8 cellular contexts compared by ENCODE assay signal in the genomic region with DNA sequence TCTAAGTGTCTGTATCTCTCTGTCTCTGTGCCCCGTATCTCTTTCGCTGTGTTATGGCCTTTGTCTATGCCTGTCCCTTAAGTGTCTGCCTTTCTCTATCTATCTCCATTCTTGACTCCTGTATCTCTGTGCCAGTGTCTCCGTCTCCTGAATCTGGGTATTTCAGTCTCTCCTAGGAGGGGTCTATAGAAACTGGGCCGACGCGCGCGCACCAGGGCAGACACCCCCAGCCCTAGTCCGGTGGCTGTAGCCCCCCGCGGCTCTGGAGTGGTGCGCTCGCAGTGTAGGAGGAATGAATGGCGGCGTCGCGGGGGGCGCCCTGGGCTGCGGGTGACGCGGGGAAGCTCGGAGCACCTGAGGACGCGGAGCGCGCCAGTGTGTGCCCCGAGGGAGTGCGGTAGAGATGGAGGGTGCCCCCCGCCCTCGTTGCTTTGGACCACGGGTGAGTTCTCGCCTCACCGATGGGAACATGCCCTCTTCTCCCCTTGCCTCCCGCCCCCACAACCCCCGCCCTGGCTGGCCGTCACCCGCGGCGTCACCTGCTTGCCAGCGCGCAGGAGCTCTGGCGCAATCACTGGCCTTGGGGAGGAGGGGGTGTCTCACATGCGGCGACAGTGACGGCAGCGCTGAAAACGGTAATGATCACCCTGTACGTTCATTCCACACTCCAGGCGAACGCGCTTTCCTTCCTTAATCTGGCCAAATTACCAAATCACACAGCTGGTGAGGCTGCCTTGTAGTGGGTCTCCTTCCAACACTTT. TPM values are rescaled to one million over a fixed set of nuclear protein-coding genes. Genes with fewer than 3 reads are reported as not detected.
DNase-seq lines count a peak whose midpoint lies in the region; ATAC-seq and TF ChIP-seq lines count a peak whose summit lies in the region.

No MANE protein-coding gene starts in this region.

- TF ChIP-seq CTCF in DND-41 (IDR thresholded peaks at IDR 0.05; ENCODE audit: borderline replicate concordance, extremely low read depth, low read length, poor library complexity, severe bottlenecking) = no peak
- no peak for TF ChIP-seq CTCF in stomach (IDR thresholded peaks at IDR 0.05)

- H3K9me3 ChIP-seq in DND-41 (ENCODE audit: insufficient read depth, low read length, severe bottlenecking) (no peaks in the 10 kb centered on the region), iPS-15b (ENCODE audit: control insufficient read depth, insufficient read depth, low read length) (no peaks in the 10 kb centered on the region), stomach (no peaks in the 10 kb centered on the region)

- H3K9ac ChIP-seq in DND-41 (ENCODE audit: low read depth, low read length) = peak overlapping the region; percentile 39
- no peak overlapping the region for H3K9ac ChIP-seq in iPS-15b (ENCODE audit: low read depth, low read length)

- peaks cover 18% of the 10 kb centered on the region for H3K4me1 ChIP-seq in DND-41 (ENCODE audit: insufficient read depth, low read length)
- H3K4me1 ChIP-seq in iPS-15b (ENCODE audit: control insufficient read depth, insufficient read depth, low read length) = no peaks in the 10 kb centered on the region
- peaks cover 30 to 34% (median 32%) of the 10 kb centered on the region in 4 donors for H3K4me1 ChIP-seq in stomach

- peaks cover 34% of the 10 kb centered on the region for H3K27me3 Mint-ChIP-seq in activated CD8-positive, alpha-beta T cell treated with anti-CD3 and anti-CD28 coated beads, Interleukin-2, amount 10 ng/mL, durations not matched to agents 7 days and 5 days (ENCODE audit: low read depth)

- DNase-seq in DND-41 = no peak
- peak; percentile 91 for DNase-seq in NCI-H146 (lab: John Stamatoyannopoulos, UW)
- DNase-seq in activated CD8-positive, alpha-beta T cell treated with anti-CD3 and anti-CD28 coated beads, Interleukin-2, amount 10 ng/mL, durations not matched to agents 7 days and 5 days = no peak
- DNase-seq in stomach = no peak
- no peak for DNase-seq in left colon
- no peak for DNase-seq in foreskin melanocyte

- ATAC-seq in DND-41 (ENCODE audit: insufficient read depth, low read depth) (no peak), HG03521 (IDR thresholded peaks at IDR 0.05; ENCODE audit: unreplicated experiment) (no peak), left colon (no peak)
- ATAC-seq in activated CD8-positive, alpha-beta T cell treated with anti-CD3 and anti-CD28 coated beads, Interleukin-2, amount 10 ng/mL, durations not matched to agents 7 days and 5 days = no peak

- peaks cover 12% of the 10 kb centered on the region for H3K36me3 Mint-ChIP-seq in activated CD8-positive, alpha-beta T cell treated with anti-CD3 and anti-CD28 coated beads, Interleukin-2, amount 10 ng/mL, durations not matched to agents 7 days and 5 days (ENCODE audit: low read depth)

- no peaks in the 10 kb centered on the region for H4K20me1 ChIP-seq in DND-41 (ENCODE audit: insufficient read depth, low read length)

- POLR2A ChIA-PET in activated CD8-positive, alpha-beta T cell treated with anti-CD3 and anti-CD28 coated beads, Interleukin-2, amount 10 ng/mL, durations not matched to agents 7 days and 5 days (lab: Charles Lee) = no interaction called here

- peak overlapping the region; percentile 80 for H3K4me3 Mint-ChIP-seq in activated CD8-positive, alpha-beta T cell treated with anti-CD3 and anti-CD28 coated beads, Interleukin-2, amount 10 ng/mL, durations not matched to agents 7 days and 5 days

- H3K9me3 Mint-ChIP-seq in activated CD8-positive, alpha-beta T cell treated with anti-CD3 and anti-CD28 coated beads, Interleukin-2, amount 10 ng/mL, durations not matched to agents 7 days and 5 days (ENCODE audit: insufficient read depth) = no peaks in the 10 kb centered on the region

- intact Hi-C loops in stomach (cut with DNase I; ENCODE audit: low total_unique reads) = no loop called here
- intact Hi-C loops in left colon (cut with DNase I, micrococcal nuclease) = no loop called here

- H3K4me2 ChIP-seq in DND-41 (ENCODE audit: insufficient read depth, low read length) = peak overlapping the region; percentile 78

- CTCF ChIA-PET in activated CD8-positive, alpha-beta T cell treated with anti-CD3 and anti-CD28 coated beads, Interleukin-2, amount 10 ng/mL, durations not matched to agents 7 days and 5 days (lab: Charles Lee) = interaction anchor here (1.0 to 1.8 kb wide), 4 partner anchors 9 to 35 kb away, joined by 3 to 6 read pairs (median 4); a partner anchor contains a TSS

- TF ChIP-seq POLR2A in stomach (IDR thresholded peaks at IDR 0.05) = no peak

- TF ChIP-seq EP300 in stomach (IDR thresholded peaks at IDR 0.05) = no peak

- H3K27me3 ChIP-seq in DND-41 (ENCODE audit: insufficient read depth, low read length, poor library complexity) = no peaks in the 10 kb centered on the region
- H3K27me3 ChIP-seq in iPS-15b (ENCODE audit: control insufficient read depth, insufficient read depth, low read length) = peaks cover 55% of the 10 kb centered on the region
- H3K27me3 ChIP-seq in stomach = peaks cover 9 to 96% (median 50%) of the 10 kb centered on the region in 3 donors

- no peaks in the 10 kb centered on the region for H3K79me2 ChIP-seq in DND-41 (ENCODE audit: insufficient read depth, low read length)

- WGBS in stomach, 5 donors = 3 to 5% (median 4%) methylated on average over 30 to 51 of the region's 51 CpGs

- H3K4me1 Mint-ChIP-seq in activated CD8-positive, alpha-beta T cell treated with anti-CD3 and anti-CD28 coated beads, Interleukin-2, amount 10 ng/mL, durations not matched to agents 7 days and 5 days (ENCODE audit: low read depth) = peaks cover 20% of the 10 kb centered on the region

- peak overlapping the region; percentile 48 for H3K27ac Mint-ChIP-seq in activated CD8-positive, alpha-beta T cell treated with anti-CD3 and anti-CD28 coated beads, Interleukin-2, amount 10 ng/mL, durations not matched to agents 7 days and 5 days

- H2AFZ ChIP-seq in DND-41 (ENCODE audit: low read depth, low read length) = peak overlapping the region; percentile 67

- H3K36me3 ChIP-seq in DND-41 (ENCODE audit: insufficient read depth, low read length) = no peaks in the 10 kb centered on the region
- H3K36me3 ChIP-seq in iPS-15b (ENCODE audit: control insufficient read depth, insufficient read depth, low read length) = peaks cover 8% of the 10 kb centered on the region
- H3K36me3 ChIP-seq in stomach = peaks cover 0 to 15% (median 9%) of the 10 kb centered on the region in 4 donors

- H3K4me3 ChIP-seq in DND-41 (ENCODE audit: low read depth in 1 of 2, low read length in 2 of 2) (peak overlapping the region in 1 of 2 experiments; percentile 57; a peak in 3 of 4 replicates), iPS-15b (ENCODE audit: low read depth, low read length) (peak overlapping the region; percentile 80), stomach (peak overlapping the region; percentile 45 to 64 (median 56))

- H3K27ac ChIP-seq in DND-41 (ENCODE audit: low read length) (no peak overlapping the region), stomach (peak overlapping the region in 1 of 5 donors; percentile 7)

RNA-seq across cellular contexts. Expression of a gene that starts 1.0 kb away (rescaled TPM):
- total RNA-seq in activated CD8-positive, alpha-beta T cell treated with anti-CD3 and anti-CD28 coated beads, Interleukin-2, amount 10 ng/mL, durations not matched to agents 7 days and 5 days = not detected
- total RNA-seq in stomach (not detected), left colon (under 1 TPM in 1 of 2 donors, not detected in 1; 0.39 TPM)
- 1 to 10 TPM in 1 of 3 donors, under 1 TPM in 2; 0.58 to 1.2 (median 0.68) TPM for polyA plus RNA-seq in stomach

RNA-seq across cellular contexts. Expression of a gene that starts 12.9 kb away (rescaled TPM):
- 1 to 10 TPM; 4.5 to 4.7 TPM for total RNA-seq in activated CD8-positive, alpha-beta T cell treated with anti-CD3 and anti-CD28 coated beads, Interleukin-2, amount 10 ng/mL, durations not matched to agents 7 days and 5 days
- total RNA-seq in stomach = 10 to 100 TPM in 1 of 5 donors, 1 to 10 TPM in 2, under 1 TPM in 1, not detected in 1; 0.73 to 18.5 (median 4.2) TPM
- 1 to 10 TPM; 4.4 to 6.5 (median 6.4) TPM for polyA plus RNA-seq in stomach
- total RNA-seq in left colon = 1 to 10 TPM; 3.5 to 5.3 TPM

RNA-seq across cellular contexts. Expression of a gene that starts 13.5 kb away (rescaled TPM):
- not detected for total RNA-seq in activated CD8-positive, alpha-beta T cell treated with anti-CD3 and anti-CD28 coated beads, Interleukin-2, amount 10 ng/mL, durations not matched to agents 7 days and 5 days
- total RNA-seq in stomach (1 to 10 TPM in 1 of 5 donors, under 1 TPM in 1, not detected in 3; 0.45 to 2.9 TPM), left colon (under 1 TPM; 0.20 to 0.24 TPM)
- polyA plus RNA-seq in stomach = not detected

RNA-seq across cellular contexts. Expression of a gene that starts 13.6 kb away (rescaled TPM):
- 10 to 100 TPM; 38.1 to 43.8 TPM for total RNA-seq in activated CD8-positive, alpha-beta T cell treated with anti-CD3 and anti-CD28 coated beads, Interleukin-2, amount 10 ng/mL, durations not matched to agents 7 days and 5 days
- total RNA-seq in stomach = 100 to 1,000 TPM in 1 of 5 donors, 10 to 100 TPM in 4; 17.1 to 253 (median 24.1) TPM
- polyA plus RNA-seq in stomach = 10 to 100 TPM; 20.9 to 22.5 (median 20.9) TPM
- 10 to 100 TPM; 25.0 to 40.3 TPM for total RNA-seq in left colon

RNA-seq across cellular contexts. Expression of a gene that starts 33.0 kb away (rescaled TPM):
- total RNA-seq in activated CD8-positive, alpha-beta T cell treated with anti-CD3 and anti-CD28 coated beads, Interleukin-2, amount 10 ng/mL, durations not matched to agents 7 days and 5 days = not detected
- total RNA-seq in stomach = 10 to 100 TPM in 2 of 5 donors, 1 to 10 TPM in 2, under 1 TPM in 1; under 0.01 to 100.0 (median 2.4) TPM
- polyA plus RNA-seq in stomach = 1 to 10 TPM; 1.6 to 3.5 (median 2.4) TPM
- total RNA-seq in left colon = 1 to 10 TPM; 2.2 to 3.3 TPM
